Comparison of ENCODE assay signal across 16 cellular contexts in the genomic region with DNA sequence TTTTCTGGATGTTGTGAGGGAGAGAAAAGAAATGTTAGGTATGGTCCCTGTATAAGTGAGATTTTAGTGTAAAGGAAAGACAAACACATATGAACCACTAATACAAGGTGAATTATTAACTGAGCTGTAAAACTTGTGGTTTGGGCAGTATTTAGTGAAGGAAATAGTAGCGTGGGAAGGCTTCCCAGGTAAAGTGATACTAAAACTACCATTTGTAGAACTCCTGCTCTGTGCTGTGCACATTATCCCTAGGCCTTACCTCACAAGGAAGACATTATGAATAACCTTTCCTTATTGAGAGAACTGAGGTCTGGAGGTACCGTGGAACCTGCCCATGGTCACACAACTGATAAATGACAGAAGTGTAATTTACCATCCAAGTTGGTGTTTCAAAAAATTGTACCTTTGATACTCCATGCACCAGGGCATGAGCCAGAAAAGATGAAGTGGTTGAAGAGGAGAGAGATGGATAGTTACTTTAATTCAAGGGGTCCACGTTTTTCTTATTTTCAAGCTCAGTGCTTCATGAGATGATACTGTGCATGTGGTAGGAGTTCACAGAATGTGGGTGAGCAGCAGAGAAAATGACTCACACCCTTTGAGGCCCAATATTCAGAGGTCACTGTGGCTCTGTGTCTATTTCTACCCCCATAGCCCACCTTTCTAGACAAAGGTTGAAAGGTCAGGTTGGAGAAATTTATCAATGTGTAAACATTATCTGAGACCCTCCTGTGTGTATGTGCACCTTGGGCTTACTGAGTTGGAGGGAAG. TPM values are rescaled to one million over a fixed set of nuclear protein-coding genes. Genes with fewer than 3 reads are reported as not detected.
DNase-seq lines count a peak whose midpoint lies in the region; ATAC-seq, FAIRE-seq and TF ChIP-seq lines count a peak whose summit lies in the region.
"Had no signal": no experiment of that assay in that cellular context is flagged by ENCODE, and none has a peak within 500 bp of the region (broad histone marks: within the 10 kb centered on the region; RNA-seq: fewer than 3 reads in every experiment).

No MANE protein-coding gene starts in this region.

- no peak overlapping the region for H3K27ac Mint-ChIP-seq in astrocyte (ENCODE audit: unreplicated experiment)
- H3K27ac Mint-ChIP-seq: endodermal cell, neural progenitor cell had no signal

- DNase-seq in astrocyte (ENCODE audit: low read depth) (no peak), lower leg skin (ENCODE audit: low spot score in 2 of 2) (no peak), DMS53 treated with DMSO at 0.1 percent for 48 hours (lab: John Stamatoyannopoulos, UW; ENCODE audit: unreplicated experiment) (no peak), H4 (ENCODE audit: low spot score) (no peak), SKM-1 treated with dmso at 0.1 percent for 144 hours (lab: John Stamatoyannopoulos, UW; ENCODE audit: unreplicated experiment) (no peak)
- DNase-seq: activated T-cell treated with anti-CD3 and anti-CD28 coated beads for 4 hours, endodermal cell, KBM-7, left ventricle myocardium superior, NCI-H2107, uterus had no signal

- no peak overlapping the region for H3K4me2 ChIP-seq in astrocyte (ENCODE audit: low read length)
- H3K4me2 ChIP-seq: neural progenitor cell had no signal

- H3K4me3 ChIP-seq in astrocyte (ENCODE audit: insufficient read depth, low read depth, low read length) (no peak overlapping the region), lower leg skin (ENCODE audit: low read depth, poor library complexity, severe bottlenecking) (no peak overlapping the region)
- H3K4me3 ChIP-seq: neural progenitor cell, uterus had no signal

- no peak overlapping the region for H3K4me3 Mint-ChIP-seq in astrocyte (ENCODE audit: unreplicated experiment)
- H3K4me3 Mint-ChIP-seq: endodermal cell, neural progenitor cell had no signal

- H3K36me3 Mint-ChIP-seq in astrocyte (ENCODE audit: low read depth, unreplicated experiment), result no peaks in the 10 kb centered on the region
- H3K36me3 Mint-ChIP-seq: neural progenitor cell had no signal

- peak; percentile 25 for ATAC-seq in GM18868 (IDR thresholded peaks at IDR 0.05; ENCODE audit: unreplicated experiment)
- peak; percentile 35 for ATAC-seq in GM21515 (IDR thresholded peaks at IDR 0.05; ENCODE audit: unreplicated experiment)
- ATAC-seq in HG03039 (IDR thresholded peaks at IDR 0.05; ENCODE audit: unreplicated experiment), result peak; percentile 31
- ATAC-seq: HCT116, left ventricle myocardium superior had no signal

- peak; percentile 86 for FAIRE-seq in astrocyte (lab: Jason Lieb, UNC)

- intact Hi-C loops in lower leg skin (cut with DNase I; ENCODE audit: low total_unique reads), result no loop called here

- no peaks in the 10 kb centered on the region for H3K79me2 ChIP-seq in astrocyte (ENCODE audit: insufficient read depth, low read length)

- TF ChIP-seq CTCF in astrocyte (IDR thresholded peaks at IDR 0.05; ENCODE audit: insufficient read depth, low read depth, low read length) (no peak), lower leg skin (IDR thresholded peaks at IDR 0.05) (no peak)

- H3K27me3 ChIP-seq in astrocyte (ENCODE audit: insufficient read depth, low read length), result no peaks in the 10 kb centered on the region
- H3K27me3 ChIP-seq: neural progenitor cell, uterus had no signal

- no peaks in the 10 kb centered on the region for H3K9me3 ChIP-seq in astrocyte (ENCODE audit: insufficient read depth, low read depth, low read length)
- H3K9me3 ChIP-seq: uterus had no signal

- peaks cover 3% of the 10 kb centered on the region for H3K9me3 Mint-ChIP-seq in astrocyte (ENCODE audit: unreplicated experiment)
- H3K9me3 Mint-ChIP-seq: neural progenitor cell had no signal

- no peak overlapping the region for H3K9ac ChIP-seq in astrocyte (ENCODE audit: low read length)
- H3K9ac ChIP-seq: neural progenitor cell had no signal

- 63 to 84% methylated on average over 3 of the region's 3 CpGs for WGBS in lower leg skin, 2 donors

- TF ChIP-seq POLR2A in lower leg skin (IDR thresholded peaks at IDR 0.05), result no peak

- H3K36me3 ChIP-seq in astrocyte (ENCODE audit: insufficient read depth, low read length), result no peaks in the 10 kb centered on the region
- H3K36me3 ChIP-seq: neural progenitor cell, uterus had no signal

- H3K4me1 Mint-ChIP-seq in astrocyte (ENCODE audit: low read depth, unreplicated experiment), result peaks cover 8% of the 10 kb centered on the region
- H3K4me1 Mint-ChIP-seq: endodermal cell, neural progenitor cell had no signal

- no peaks in the 10 kb centered on the region for H3K4me1 ChIP-seq in astrocyte (ENCODE audit: insufficient read depth, low read length)
- H3K4me1 ChIP-seq: neural progenitor cell, uterus had no signal

- no peaks in the 10 kb centered on the region for H3K27me3 Mint-ChIP-seq in astrocyte (ENCODE audit: low read depth, unreplicated experiment)

- H3K27ac ChIP-seq in astrocyte (ENCODE audit: low read depth, low read length), result no peak overlapping the region
- H3K27ac ChIP-seq: neural progenitor cell, uterus had no signal

- no peaks in the 10 kb centered on the region for H4K20me1 ChIP-seq in astrocyte (ENCODE audit: insufficient read depth, low read length)

- H2AFZ ChIP-seq in astrocyte (ENCODE audit: low read depth, low read length), result no peak overlapping the region
- H2AFZ ChIP-seq: neural progenitor cell had no signal

RNA-seq across cellular contexts. Expression of a gene that starts 2.6 kb away (rescaled TPM):
- not detected in 2 replicates for total RNA-seq in astrocyte
- 10 to 100 TPM; 19.6 to 40.8 (median 31.8) TPM for total RNA-seq in lower leg skin
- not detected in 2 replicates for total RNA-seq in H4 (2014; rRNA removed; shearing (Covaris generic))
- total RNA-seq: endodermal cell had no signal

Comparison
In these comparisons a context has a peak if more than half of its experiments do, and no peak if none do; other contexts are left out.
1. RNA of a gene that starts 2.6 kb away (total RNA-seq): 19.6 to 40.8 TPM in lower leg skin; not detected in astrocyte and not detected in H4; every median in the first group is over 10 times any median in the second.
2. Peak in every context shown above with its lines, with median percentiles within 50 percentile points of each other: ATAC-seq.